ENCODE assay signal across 18 cellular contexts in genomic region chr1:232403017-232403714, GRCh38.
A peak's percentile ranks its signal among the peaks of the same experiment; 100 is the strongest.
DNase-seq lines count a peak whose midpoint lies in the region; ATAC-seq and TF ChIP-seq lines count a peak whose summit lies in the region.
"Had no signal": no experiment of that assay in that cellular context is flagged by ENCODE, and none has a peak within 500 bp of the region (broad histone marks: within the 10 kb centered on the region; RNA-seq: fewer than 3 reads in every experiment).

No MANE protein-coding gene starts in this region.

- DNase-seq in LNCaP clone FGC (ENCODE audit: low read depth) (no peak), ecto neural progenitor cell (ENCODE audit: low spot score) (peak; percentile 23), heart left ventricle (peak in 3 of 5 donors; percentile 36 to 58 (median 39)), left ventricle myocardium superior (peak; percentile 59), germinal center (ENCODE audit: low spot score) (no peak), DMS153 treated with DMSO at 0.1 percent for 48 hours (lab: John Stamatoyannopoulos, UW; ENCODE audit: unreplicated experiment) (no peak)
- DNase-seq in effector memory CD8-positive, alpha-beta T cell: no peak
- DNase-seq: ACHN; BE2C; C1 segment of cervical spinal cord; CD4-positive, CD25-positive, alpha-beta regulatory T cell; CD8-positive, alpha-beta memory T cell; COR-L47; DMS 273 treated with DMSO at 0.1 percent for 48 hours; HFFc6 had no signal

- peak; percentile 73 to 82 (median 80) for ATAC-seq in heart left ventricle
- ATAC-seq in left ventricle myocardium superior: peak; percentile 77
- ATAC-seq in effector memory CD8-positive, alpha-beta T cell (replicated peaks): no peak
- ATAC-seq in HG02588 (IDR thresholded peaks at IDR 0.05; ENCODE audit: unreplicated experiment): no peak
- ATAC-seq: GM23338, HCT116 had no signal

- no peaks in the 10 kb centered on the region for H3K9me3 Mint-ChIP-seq in effector memory CD8-positive, alpha-beta T cell
- H3K9me3 Mint-ChIP-seq: CD8-positive, alpha-beta memory T cell; GM23338 had no signal

- H3K4me1 Mint-ChIP-seq in effector memory CD8-positive, alpha-beta T cell (ENCODE audit: low read depth in 2 of 2): peaks cover 2 to 6% of the 10 kb centered on the region in 2 donors
- H3K4me1 Mint-ChIP-seq: CD4-positive, CD25-positive, alpha-beta regulatory T cell had no signal

- peaks cover 9% of the 10 kb centered on the region for H3K36me3 Mint-ChIP-seq in effector memory CD8-positive, alpha-beta T cell (ENCODE audit: insufficient read depth)
- H3K36me3 Mint-ChIP-seq: CD4-positive, CD25-positive, alpha-beta regulatory T cell had no signal

- H3K27ac ChIP-seq in heart left ventricle: peak overlapping the region in 4 of 12 donors; percentile 25 to 69 (median 44)

- peak; percentile 14; the same call in 1 of the 2 replicates for TF ChIP-seq CTCF in LNCaP clone FGC (IDR thresholded peaks at IDR 0.05; ENCODE audit: control insufficient read depth, extremely low read depth, insufficient read depth)
- TF ChIP-seq CTCF in heart left ventricle (IDR thresholded peaks at IDR 0.05): peak in 4 of 12 donors; percentile 16 to 37 (median 22)

- H3K4me1 ChIP-seq in heart left ventricle: peaks cover 0 to 33% (median 5%) of the 10 kb centered on the region in 12 donors
- H3K4me1 ChIP-seq: BE2C had no signal

- intact Hi-C loops in heart left ventricle (cut with DNase I) (loop anchor here in 4 of 10 donors (10.0 kb wide), 1 partner anchor 538 kb away; no protein-coding TSS in a partner anchor), left ventricle myocardium superior (cut with micrococcal nuclease) (no loop called here)

- H3K9me3 ChIP-seq in heart left ventricle: no peaks in the 10 kb centered on the region
- H3K9me3 ChIP-seq: BE2C had no signal

- WGBS in heart left ventricle, 4 donors: 63 to 83% (median 81%) methylated on average over 6 to 9 of the region's 9 CpGs

- TF ChIP-seq POLR2A in heart left ventricle (IDR thresholded peaks at IDR 0.05): no peak

- H3K4me3 Mint-ChIP-seq in effector memory CD8-positive, alpha-beta T cell: no peak overlapping the region
- H3K4me3 Mint-ChIP-seq: CD4-positive, CD25-positive, alpha-beta regulatory T cell; CD8-positive, alpha-beta memory T cell; GM23338; HFFc6 had no signal

- H3K27ac Mint-ChIP-seq in effector memory CD8-positive, alpha-beta T cell: no peak overlapping the region
- H3K27ac Mint-ChIP-seq: CD4-positive, CD25-positive, alpha-beta regulatory T cell; GM23338; HFFc6 had no signal

- H3K36me3 ChIP-seq in heart left ventricle: peaks cover 0 to 61% (median 49%) of the 10 kb centered on the region in 9 donors
- H3K36me3 ChIP-seq: BE2C had no signal

- no peaks in the 10 kb centered on the region for H3K27me3 Mint-ChIP-seq in effector memory CD8-positive, alpha-beta T cell

- H3K4me3 ChIP-seq in LNCaP clone FGC (ENCODE audit: low read depth, low read length): no peak overlapping the region
- H3K4me3 ChIP-seq in heart left ventricle: no peak overlapping the region
- H3K4me3 ChIP-seq: GM23338 had no signal

- no peaks in the 10 kb centered on the region for H3K27me3 ChIP-seq in heart left ventricle
- H3K27me3 ChIP-seq: BE2C had no signal

Comparison
In these comparisons a context has a peak if more than half of its experiments do, and no peak if none do; other contexts are left out.
1. DNase-seq: peak in ecto neural progenitor cell (single experiment), heart left ventricle (3 of 5) and left ventricle myocardium superior (single experiment); none in LNCaP clone FGC (single experiment), germinal center (single experiment), DMS153 treated with DMSO at 0.1 percent for 48 hours (single experiment) and effector memory CD8-positive, alpha-beta T cell (0 of 3).
2. ATAC-seq: peak in heart left ventricle (4 of 4) and left ventricle myocardium superior (single experiment); none in effector memory CD8-positive, alpha-beta T cell (single experiment) and HG02588 (single experiment).